21 cellular contexts compared by ENCODE assay signal in genomic region chr13:51315658-51316057, GRCh38. TPM values are rescaled to one million over a fixed set of nuclear protein-coding genes. Genes with fewer than 3 reads are reported as not detected.
DNase-seq lines count a peak whose midpoint lies in the region; ATAC-seq, FAIRE-seq and TF ChIP-seq lines count a peak whose summit lies in the region.
"Had no signal": no experiment of that assay in that cellular context is flagged by ENCODE, and none has a peak within 500 bp of the region (broad histone marks: within the 10 kb centered on the region; RNA-seq: fewer than 3 reads in every experiment).

No MANE protein-coding gene starts in this region.

- peak overlapping the region; percentile 48 for H3K4me2 ChIP-seq in astrocyte (ENCODE audit: low read length)

- H3K27me3 Mint-ChIP-seq in astrocyte (ENCODE audit: low read depth, unreplicated experiment): peaks cover 6% of the 10 kb centered on the region
- peaks cover 10% of the 10 kb centered on the region in 2 donors for H3K27me3 Mint-ChIP-seq in effector memory CD8-positive, alpha-beta T cell

- H3K27me3 ChIP-seq in astrocyte (ENCODE audit: insufficient read depth, low read length): peaks cover 5% of the 10 kb centered on the region
- H3K27me3 ChIP-seq: tibial artery had no signal

- H3K79me2 ChIP-seq in astrocyte (ENCODE audit: insufficient read depth, low read length): no peaks in the 10 kb centered on the region

- no peak for TF ChIP-seq CTCF in astrocyte (IDR thresholded peaks at IDR 0.05; ENCODE audit: insufficient read depth, low read depth, low read length)

- H3K36me3 Mint-ChIP-seq in astrocyte (ENCODE audit: low read depth, unreplicated experiment): no peaks in the 10 kb centered on the region
- peaks cover 3% of the 10 kb centered on the region for H3K36me3 Mint-ChIP-seq in effector memory CD8-positive, alpha-beta T cell (ENCODE audit: insufficient read depth)
- H3K36me3 Mint-ChIP-seq: IgD-negative memory B cell; stimulated activated memory B cell treated with anti-CD40 and anti-IgM and Interleukin-4, amounts not matched to agents 10 μg/mL and 1 μg/mL and 100 μg/mL, for 72 hours had no signal

- H3K36me3 ChIP-seq in astrocyte (ENCODE audit: insufficient read depth, low read length): no peaks in the 10 kb centered on the region
- H3K36me3 ChIP-seq: left ventricle myocardium inferior, tibial artery had no signal

- H3K4me1 ChIP-seq in astrocyte (ENCODE audit: insufficient read depth, low read length): peaks cover 35% of the 10 kb centered on the region
- H3K4me1 ChIP-seq: left ventricle myocardium inferior had no signal

- H2AFZ ChIP-seq in astrocyte (ENCODE audit: low read depth, low read length): peak overlapping the region; percentile 38

- FAIRE-seq in astrocyte (lab: Jason Lieb, UNC): no peak
- FAIRE-seq: D721Med had no signal

- H3K9ac ChIP-seq in astrocyte (ENCODE audit: low read length): peak overlapping the region; percentile 26

- no peaks in the 10 kb centered on the region for H3K9me3 Mint-ChIP-seq in astrocyte (ENCODE audit: unreplicated experiment)
- no peaks in the 10 kb centered on the region for H3K9me3 Mint-ChIP-seq in effector memory CD8-positive, alpha-beta T cell
- H3K9me3 Mint-ChIP-seq: activated T-helper 1 cell treated with anti-CD3 and anti-CD28 coated beads, Interleukin-12 subunit alpha, Interleukin-12 subunit beta, Interleukin-2, Interleukin-4 antibody, amounts not matched to agents 30 ng/mL and 10 ng/mL and 1 ng/mL, durations not matched to agents 14 hours and 24 hours and 36 hours; IgD-negative memory B cell; stimulated activated memory B cell treated with anti-CD40 and anti-IgM and Interleukin-4, amounts not matched to agents 10 μg/mL and 1 μg/mL and 100 μg/mL, for 72 hours had no signal

- no peak for ATAC-seq in effector memory CD8-positive, alpha-beta T cell (replicated peaks)
- ATAC-seq: activated CD4-positive, CD25-positive, alpha-beta regulatory T cell treated with anti-CD3 and anti-CD28 coated beads, Interleukin-2, amount 50 U/mL, for 24 hours; stimulated activated memory B cell treated with anti-CD40 and anti-IgM and Interleukin-4, amounts not matched to agents 10 μg/mL and 1 μg/mL and 100 μg/mL, for 72 hours; T-helper 17 cell had no signal

- H3K9me3 ChIP-seq in astrocyte (ENCODE audit: insufficient read depth, low read depth, low read length): no peaks in the 10 kb centered on the region
- H3K9me3 ChIP-seq: left ventricle myocardium inferior, tibial artery had no signal

- H3K4me3 Mint-ChIP-seq in astrocyte (ENCODE audit: unreplicated experiment): no peak overlapping the region
- H3K4me3 Mint-ChIP-seq in effector memory CD8-positive, alpha-beta T cell: no peak overlapping the region
- H3K4me3 Mint-ChIP-seq: activated T-helper 1 cell treated with anti-CD3 and anti-CD28 coated beads, Interleukin-12 subunit alpha, Interleukin-12 subunit beta, Interleukin-2, Interleukin-4 antibody, amounts not matched to agents 30 ng/mL and 10 ng/mL and 1 ng/mL, durations not matched to agents 14 hours and 24 hours and 36 hours; IgD-negative memory B cell; stimulated activated memory B cell treated with anti-CD40 and anti-IgM and Interleukin-4, amounts not matched to agents 10 μg/mL and 1 μg/mL and 100 μg/mL, for 72 hours; T-helper 17 cell had no signal

- H3K27ac Mint-ChIP-seq in astrocyte (ENCODE audit: unreplicated experiment): no peak overlapping the region
- H3K27ac Mint-ChIP-seq in effector memory CD8-positive, alpha-beta T cell: no peak overlapping the region
- H3K27ac Mint-ChIP-seq: activated T-helper 1 cell treated with anti-CD3 and anti-CD28 coated beads, Interleukin-12 subunit alpha, Interleukin-12 subunit beta, Interleukin-2, Interleukin-4 antibody, amounts not matched to agents 30 ng/mL and 10 ng/mL and 1 ng/mL, durations not matched to agents 14 hours and 24 hours and 36 hours; IgD-negative memory B cell; stimulated activated memory B cell treated with anti-CD40 and anti-IgM and Interleukin-4, amounts not matched to agents 10 μg/mL and 1 μg/mL and 100 μg/mL, for 72 hours; T-helper 17 cell had no signal

- no peaks in the 10 kb centered on the region for H4K20me1 ChIP-seq in astrocyte (ENCODE audit: insufficient read depth, low read length)

- H3K4me1 Mint-ChIP-seq in astrocyte (ENCODE audit: low read depth, unreplicated experiment): peaks cover 12% of the 10 kb centered on the region
- H3K4me1 Mint-ChIP-seq in effector memory CD8-positive, alpha-beta T cell (ENCODE audit: low read depth in 2 of 2): no peaks in the 10 kb centered on the region
- H3K4me1 Mint-ChIP-seq: IgD-negative memory B cell, T-helper 17 cell had no signal

- H3K27ac ChIP-seq in astrocyte (ENCODE audit: low read depth, low read length): peak overlapping the region; percentile 58
- H3K27ac ChIP-seq: left ventricle myocardium inferior had no signal

- DNase-seq in NCI-H146 (lab: John Stamatoyannopoulos, UW) (peak; percentile 54), astrocyte (ENCODE audit: low read depth) (peak; percentile 29), iris pigment epithelial cell (ENCODE audit: low read depth) (peak; percentile 35), skeletal muscle cell (ENCODE audit: low read depth) (peak; percentile 56), KBM-7 (no peak), NCI-H187 (lab: John Stamatoyannopoulos, UW) (no peak), NOMO-1 treated with DMSO at 0.1 percent for 48 hours (lab: John Stamatoyannopoulos, UW; ENCODE audit: unreplicated experiment) (no peak)
- DNase-seq in effector memory CD8-positive, alpha-beta T cell: no peak
- DNase-seq: cerebellar nuclear complex, foreskin melanocyte, left ventricle myocardium inferior, SHP77 treated with DMSO at 0.1 percent for 48 hours, T-helper 17 cell, tibial artery had no signal

- no peak overlapping the region for H3K4me3 ChIP-seq in astrocyte (ENCODE audit: insufficient read depth, low read depth, low read length)
- no peak overlapping the region for H3K4me3 ChIP-seq in skeletal muscle cell (ENCODE audit: low read depth, low read length)
- H3K4me3 ChIP-seq: left ventricle myocardium inferior, tibial artery had no signal

- in situ Hi-C loops in KBM-7 (cut with MboI; ENCODE audit: low pct_unique_long_range_greater_than_20kb, low sequenced_read_pairs): no loop called here

RNA-seq across cellular contexts. Expression of gene SERPINE3, which starts 23.8 kb away (rescaled TPM):
- not detected in 2 replicates for total RNA-seq in astrocyte
- total RNA-seq: activated CD8-positive, alpha-beta memory T cell treated with anti-CD3 and anti-CD28 coated beads for 36 hours; activated T-helper 1 cell treated with anti-CD3 and anti-CD28 coated beads, Interleukin-12 subunit alpha, Interleukin-12 subunit beta, Interleukin-2, Interleukin-4 antibody, amounts not matched to agents 30 ng/mL and 10 ng/mL and 1 ng/mL, durations not matched to agents 14 hours and 24 hours and 36 hours; left ventricle myocardium inferior; posterior vena cava; T-helper 17 cell had no signal

Comparison
In these comparisons a context has a peak if more than half of its experiments do, and no peak if none do; other contexts are left out.
1. DNase-seq: peak in NCI-H146 (single experiment), astrocyte (single experiment), iris pigment epithelial cell (single experiment) and skeletal muscle cell (single experiment); none in KBM-7 (single experiment), effector memory CD8-positive, alpha-beta T cell (0 of 3), NCI-H187 (0 of 2) and NOMO-1 treated with DMSO at 0.1 percent for 48 hours (single experiment).